In genomic region chr16:22318690-22319358, GRCh38 we compare ENCODE assay signal across 8 cellular contexts. TPM values are rescaled to one million over a fixed set of nuclear protein-coding genes. Genes with fewer than 3 reads are reported as not detected.
DNase-seq lines count a peak whose midpoint lies in the region; ATAC-seq and TF ChIP-seq lines count a peak whose summit lies in the region.

No MANE protein-coding gene starts in this region.

- H3K27me3 ChIP-seq in A673 (replicated peaks; ENCODE audit: insufficient read depth, low read depth, low read length, poor library complexity) (no peaks in the 10 kb centered on the region), liver (ENCODE audit: control insufficient read depth in 4 of 4, insufficient read depth in 4 of 4, low read length in 3 of 4) (no peaks in the 10 kb centered on the region), thoracic aorta (replicated peaks; ENCODE audit: insufficient read depth) (no peaks in the 10 kb centered on the region)

- TF ChIP-seq CTCF in A673 (conservative IDR thresholded peaks at IDR 0.05; ENCODE audit: low read depth, low read length) (peak; percentile 68), liver (IDR thresholded peaks at IDR 0.05; ENCODE audit: low read depth, low read length, missing input control) (peak; percentile 55), thoracic aorta (IDR thresholded peaks at IDR 0.05) (peak; percentile 24)

- BruUV-seq in A673 (replicated peaks; lab: Mats Ljungman, UMichigan), result no TSS peak

- DNase-seq in A673 (ENCODE audit: low spot score) (peak; percentile 34), GM19240 (ENCODE audit: insufficient read length, low spot score) (peak; percentile 36), SW480 (ENCODE audit: low spot score) (peak; percentile 6), amniotic epithelial cell (ENCODE audit: low read depth) (peak; percentile 19), thoracic aorta (ENCODE audit: low spot score) (no peak), NCI-H1105 (lab: John Stamatoyannopoulos, UW) (no peak)

- TF ChIP-seq RAD21 in liver (IDR thresholded peaks at IDR 0.05), result peak; percentile 70 to 79

- H3K4me1 ChIP-seq in A673 (ENCODE audit: insufficient read depth, low read length, poor library complexity, severe bottlenecking) (no peaks in the 10 kb centered on the region), liver (ENCODE audit: control insufficient read depth in 4 of 4, insufficient read depth in 4 of 4, low read length in 3 of 4) (peaks cover 0 to 7% (median 4%) of the 10 kb centered on the region in 4 donors), thoracic aorta (ENCODE audit: control insufficient read depth in 1 of 2, low read depth in 2 of 2) (no peaks in the 10 kb centered on the region)

- CTCF ChIA-PET in A673 (lab: Charles Lee), result no interaction called here

- intact Hi-C loops in A673 (cut with micrococcal nuclease; ENCODE audit: unreplicated experiment), result no loop called here

- H3K9me3 ChIP-seq in A673 (ENCODE audit: low read depth, low read length, poor library complexity, severe bottlenecking), result no peaks in the 10 kb centered on the region
- no peaks in the 10 kb centered on the region for H3K9me3 ChIP-seq in liver (ENCODE audit: control insufficient read depth in 4 of 4, low read length in 3 of 4)
- H3K9me3 ChIP-seq in thoracic aorta, result no peaks in the 10 kb centered on the region

- H3K27ac ChIP-seq in A673 (ENCODE audit: low read depth, low read length, poor library complexity, severe bottlenecking) (no peak overlapping the region), liver (ENCODE audit: low read depth in 1 of 2, low read length in 2 of 2) (no peak overlapping the region), thoracic aorta (no peak overlapping the region)

- POLR2A ChIA-PET in A673 (lab: Charles Lee; ENCODE audit: low non-redundant PET), result no interaction called here

- no peak overlapping the region for H3K9ac ChIP-seq in liver (ENCODE audit: low read depth in 1 of 2, low read length in 2 of 2)

- no peak overlapping the region for H3K4me3 ChIP-seq in A673 (ENCODE audit: low read depth, low read length, poor library complexity, severe bottlenecking)
- H3K4me3 ChIP-seq in liver (ENCODE audit: low read depth in 1 of 3, low read length in 3 of 3), result no peak overlapping the region
- no peak overlapping the region for H3K4me3 ChIP-seq in thoracic aorta

- ATAC-seq in thoracic aorta (ENCODE audit: insufficient number of reproducible peaks, low FRiP score, low read depth), result no peak
- no peak for ATAC-seq in HG03196 (IDR thresholded peaks at IDR 0.05; ENCODE audit: unreplicated experiment)

- H3K36me3 ChIP-seq in A673 (ENCODE audit: insufficient read depth, low read length, poor library complexity, severe bottlenecking) (peaks cover 46% of the 10 kb centered on the region), liver (ENCODE audit: control insufficient read depth in 4 of 4, insufficient read depth in 3 of 4, low read depth in 1 of 4, low read length in 3 of 4) (peaks cover 13 to 70% (median 23%) of the 10 kb centered on the region in 4 donors), thoracic aorta (peaks cover 52% of the 10 kb centered on the region)

- 78% methylated on average over 18 of the region's 18 CpGs for WGBS in liver

TF ChIP-seq in liver, 16 proteins besides CTCF, POLR2A, EP300 and RAD21:
- TF ChIP-seq NR2F2 (IDR thresholded peaks at IDR 0.05), result no peak
- no peak for TF ChIP-seq ZBTB33 (IDR thresholded peaks at IDR 0.05)
- no peak for TF ChIP-seq MAX (IDR thresholded peaks at IDR 0.05)
- no peak for TF ChIP-seq SP1 (IDR thresholded peaks at IDR 0.05)
- TF ChIP-seq YY1 (IDR thresholded peaks at IDR 0.05), result no peak

RNA-seq across cellular contexts. Expression of gene POLR3E, which starts 21.6 kb away (rescaled TPM):
- 69.8 and 80.6 TPM in 2 replicates for total RNA-seq in A673 (2021)
- 10 to 100 TPM; 20.0 to 42.9 TPM for total RNA-seq in liver
- 10 to 100 TPM; 16.0 to 16.6 TPM for polyA plus RNA-seq in liver
- 100 to 1,000 TPM in 1 of 2 donors, 10 to 100 TPM in 1; 62.9 to 112 TPM for total RNA-seq in thoracic aorta

RNA-seq across cellular contexts. Expression of gene CDR2, which starts 55.6 kb away (rescaled TPM):
- total RNA-seq in A673 (2021) (34.5 and 40.5 TPM in 2 replicates), liver (10 to 100 TPM; 11.5 to 12.1 TPM), thoracic aorta (10 to 100 TPM; 41.2 to 55.0 TPM)
- polyA plus RNA-seq in liver, result 1 to 10 TPM; 2.9 to 7.9 TPM

Comparison
In these comparisons a context has a peak if more than half of its experiments do, and no peak if none do; other contexts are left out.
1. DNase-seq: peak in A673 (single experiment), GM19240 (single experiment), SW480 (single experiment) and amniotic epithelial cell (single experiment); none in thoracic aorta (single experiment) and NCI-H1105 (single experiment).
2. Peak in every context shown above with its lines, with median percentiles within 50 percentile points of each other: CTCF ChIP-seq.